2 cellular contexts compared by ENCODE assay signal in the genomic region with DNA sequence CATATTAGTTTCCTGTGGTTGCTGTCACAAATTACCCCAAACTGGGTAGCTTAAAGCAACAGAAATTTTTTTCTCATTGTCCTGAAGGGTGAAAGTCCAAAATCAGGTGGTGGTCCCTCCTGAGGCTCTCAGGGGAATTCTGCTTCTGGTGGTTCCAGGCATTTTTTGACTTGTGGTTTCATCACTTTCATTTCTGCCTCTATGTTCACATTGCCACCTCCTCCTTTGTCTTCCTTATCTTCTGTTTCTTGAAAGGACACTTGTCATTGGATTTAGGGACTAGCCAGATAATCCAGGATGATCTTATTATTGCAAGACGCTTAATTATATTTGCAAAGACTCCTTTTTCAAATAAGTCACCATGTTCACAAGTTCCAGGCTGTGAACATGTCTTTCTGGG.
TF ChIP-seq lines count a peak whose summit lies in the region.

No MANE protein-coding gene starts in this region.

TF ChIP-seq in HEK293, 187 proteins besides CTCF, POLR2A, EP300 and RAD21 (continued from another document):
- TF ChIP-seq, protein P1, sequence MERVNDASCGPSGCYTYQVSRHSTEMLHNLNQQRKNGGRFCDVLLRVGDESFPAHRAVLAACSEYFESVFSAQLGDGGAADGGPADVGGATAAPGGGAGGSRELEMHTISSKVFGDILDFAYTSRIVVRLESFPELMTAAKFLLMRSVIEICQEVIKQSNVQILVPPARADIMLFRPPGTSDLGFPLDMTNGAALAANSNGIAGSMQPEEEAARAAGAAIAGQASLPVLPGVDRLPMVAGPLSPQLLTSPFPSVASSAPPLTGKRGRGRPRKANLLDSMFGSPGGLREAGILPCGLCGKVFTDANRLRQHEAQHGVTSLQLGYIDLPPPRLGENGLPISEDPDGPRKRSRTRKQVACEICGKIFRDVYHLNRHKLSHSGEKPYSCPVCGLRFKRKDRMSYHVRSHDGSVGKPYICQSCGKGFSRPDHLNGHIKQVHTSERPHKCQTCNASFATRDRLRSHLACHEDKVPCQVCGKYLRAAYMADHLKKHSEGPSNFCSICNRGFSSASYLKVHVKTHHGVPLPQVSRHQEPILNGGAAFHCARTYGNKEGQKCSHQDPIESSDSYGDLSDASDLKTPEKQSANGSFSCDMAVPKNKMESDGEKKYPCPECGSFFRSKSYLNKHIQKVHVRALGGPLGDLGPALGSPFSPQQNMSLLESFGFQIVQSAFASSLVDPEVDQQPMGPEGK (tag by site-specific recombination; IDR thresholded peaks at IDR 0.05), result no peak
- no peak for TF ChIP-seq ZNF521 (tag by site-specific recombination; IDR thresholded peaks at IDR 0.05)
- TF ChIP-seq, protein P2, sequence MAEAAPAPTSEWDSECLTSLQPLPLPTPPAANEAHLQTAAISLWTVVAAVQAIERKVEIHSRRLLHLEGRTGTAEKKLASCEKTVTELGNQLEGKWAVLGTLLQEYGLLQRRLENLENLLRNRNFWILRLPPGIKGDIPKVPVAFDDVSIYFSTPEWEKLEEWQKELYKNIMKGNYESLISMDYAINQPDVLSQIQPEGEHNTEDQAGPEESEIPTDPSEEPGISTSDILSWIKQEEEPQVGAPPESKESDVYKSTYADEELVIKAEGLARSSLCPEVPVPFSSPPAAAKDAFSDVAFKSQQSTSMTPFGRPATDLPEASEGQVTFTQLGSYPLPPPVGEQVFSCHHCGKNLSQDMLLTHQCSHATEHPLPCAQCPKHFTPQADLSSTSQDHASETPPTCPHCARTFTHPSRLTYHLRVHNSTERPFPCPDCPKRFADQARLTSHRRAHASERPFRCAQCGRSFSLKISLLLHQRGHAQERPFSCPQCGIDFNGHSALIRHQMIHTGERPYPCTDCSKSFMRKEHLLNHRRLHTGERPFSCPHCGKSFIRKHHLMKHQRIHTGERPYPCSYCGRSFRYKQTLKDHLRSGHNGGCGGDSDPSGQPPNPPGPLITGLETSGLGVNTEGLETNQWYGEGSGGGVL (tag by site-specific recombination; IDR thresholded peaks at IDR 0.05), result no peak

TF ChIP-seq in GM12878, 131 proteins besides CTCF, POLR2A, EP300 and RAD21 (continued from another document):
- TF ChIP-seq, protein P3, sequence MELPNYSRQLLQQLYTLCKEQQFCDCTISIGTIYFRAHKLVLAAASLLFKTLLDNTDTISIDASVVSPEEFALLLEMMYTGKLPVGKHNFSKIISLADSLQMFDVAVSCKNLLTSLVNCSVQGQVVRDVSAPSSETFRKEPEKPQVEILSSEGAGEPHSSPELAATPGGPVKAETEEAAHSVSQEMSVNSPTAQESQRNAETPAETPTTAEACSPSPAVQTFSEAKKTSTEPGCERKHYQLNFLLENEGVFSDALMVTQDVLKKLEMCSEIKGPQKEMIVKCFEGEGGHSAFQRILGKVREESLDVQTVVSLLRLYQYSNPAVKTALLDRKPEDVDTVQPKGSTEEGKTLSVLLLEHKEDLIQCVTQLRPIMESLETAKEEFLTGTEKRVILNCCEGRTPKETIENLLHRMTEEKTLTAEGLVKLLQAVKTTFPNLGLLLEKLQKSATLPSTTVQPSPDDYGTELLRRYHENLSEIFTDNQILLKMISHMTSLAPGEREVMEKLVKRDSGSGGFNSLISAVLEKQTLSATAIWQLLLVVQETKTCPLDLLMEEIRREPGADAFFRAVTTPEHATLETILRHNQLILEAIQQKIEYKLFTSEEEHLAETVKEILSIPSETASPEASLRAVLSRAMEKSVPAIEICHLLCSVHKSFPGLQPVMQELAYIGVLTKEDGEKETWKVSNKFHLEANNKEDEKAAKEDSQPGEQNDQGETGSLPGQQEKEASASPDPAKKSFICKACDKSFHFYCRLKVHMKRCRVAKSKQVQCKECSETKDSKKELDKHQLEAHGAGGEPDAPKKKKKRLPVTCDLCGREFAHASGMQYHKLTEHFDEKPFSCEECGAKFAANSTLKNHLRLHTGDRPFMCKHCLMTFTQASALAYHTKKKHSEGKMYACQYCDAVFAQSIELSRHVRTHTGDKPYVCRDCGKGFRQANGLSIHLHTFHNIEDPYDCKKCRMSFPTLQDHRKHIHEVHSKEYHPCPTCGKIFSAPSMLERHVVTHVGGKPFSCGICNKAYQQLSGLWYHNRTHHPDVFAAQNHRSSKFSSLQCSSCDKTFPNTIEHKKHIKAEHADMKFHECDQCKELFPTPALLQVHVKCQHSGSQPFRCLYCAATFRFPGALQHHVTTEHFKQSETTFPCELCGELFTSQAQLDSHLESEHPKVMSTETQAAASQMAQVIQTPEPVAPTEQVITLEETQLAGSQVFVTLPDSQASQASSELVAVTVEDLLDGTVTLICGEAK (IDR thresholded peaks at IDR 0.05; ENCODE audit: borderline replicate concordance), result no peak
- TF ChIP-seq, protein P4, sequence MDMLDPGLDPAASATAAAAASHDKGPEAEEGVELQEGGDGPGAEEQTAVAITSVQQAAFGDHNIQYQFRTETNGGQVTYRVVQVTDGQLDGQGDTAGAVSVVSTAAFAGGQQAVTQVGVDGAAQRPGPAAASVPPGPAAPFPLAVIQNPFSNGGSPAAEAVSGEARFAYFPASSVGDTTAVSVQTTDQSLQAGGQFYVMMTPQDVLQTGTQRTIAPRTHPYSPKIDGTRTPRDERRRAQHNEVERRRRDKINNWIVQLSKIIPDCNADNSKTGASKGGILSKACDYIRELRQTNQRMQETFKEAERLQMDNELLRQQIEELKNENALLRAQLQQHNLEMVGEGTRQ (IDR thresholded peaks at IDR 0.05; ENCODE audit: borderline replicate concordance, low read depth, low read length), result no peak
- no peak for TF ChIP-seq POU2F2 (IDR thresholded peaks at IDR 0.05; ENCODE audit: borderline replicate concordance, low read depth, low read length)
- no peak for TF ChIP-seq POLR2AphosphoS2 (IDR thresholded peaks at IDR 0.05; ENCODE audit: low read depth, low read length)
- TF ChIP-seq, protein P5, sequence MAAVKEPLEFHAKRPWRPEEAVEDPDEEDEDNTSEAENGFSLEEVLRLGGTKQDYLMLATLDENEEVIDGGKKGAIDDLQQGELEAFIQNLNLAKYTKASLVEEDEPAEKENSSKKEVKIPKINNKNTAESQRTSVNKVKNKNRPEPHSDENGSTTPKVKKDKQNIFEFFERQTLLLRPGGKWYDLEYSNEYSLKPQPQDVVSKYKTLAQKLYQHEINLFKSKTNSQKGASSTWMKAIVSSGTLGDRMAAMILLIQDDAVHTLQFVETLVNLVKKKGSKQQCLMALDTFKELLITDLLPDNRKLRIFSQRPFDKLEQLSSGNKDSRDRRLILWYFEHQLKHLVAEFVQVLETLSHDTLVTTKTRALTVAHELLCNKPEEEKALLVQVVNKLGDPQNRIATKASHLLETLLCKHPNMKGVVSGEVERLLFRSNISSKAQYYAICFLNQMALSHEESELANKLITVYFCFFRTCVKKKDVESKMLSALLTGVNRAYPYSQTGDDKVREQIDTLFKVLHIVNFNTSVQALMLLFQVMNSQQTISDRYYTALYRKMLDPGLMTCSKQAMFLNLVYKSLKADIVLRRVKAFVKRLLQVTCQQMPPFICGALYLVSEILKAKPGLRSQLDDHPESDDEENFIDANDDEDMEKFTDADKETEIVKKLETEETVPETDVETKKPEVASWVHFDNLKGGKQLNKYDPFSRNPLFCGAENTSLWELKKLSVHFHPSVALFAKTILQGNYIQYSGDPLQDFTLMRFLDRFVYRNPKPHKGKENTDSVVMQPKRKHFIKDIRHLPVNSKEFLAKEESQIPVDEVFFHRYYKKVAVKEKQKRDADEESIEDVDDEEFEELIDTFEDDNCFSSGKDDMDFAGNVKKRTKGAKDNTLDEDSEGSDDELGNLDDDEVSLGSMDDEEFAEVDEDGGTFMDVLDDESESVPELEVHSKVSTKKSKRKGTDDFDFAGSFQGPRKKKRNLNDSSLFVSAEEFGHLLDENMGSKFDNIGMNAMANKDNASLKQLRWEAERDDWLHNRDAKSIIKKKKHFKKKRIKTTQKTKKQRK (IDR thresholded peaks at IDR 0.05; ENCODE audit: low read depth, low read length), result no peak
- no peak for TF ChIP-seq MYB (IDR thresholded peaks at IDR 0.05; ENCODE audit: borderline replicate concordance, low read depth, low read length)
- peak; percentile 83 for TF ChIP-seq MEF2B (IDR thresholded peaks at IDR 0.05; ENCODE audit: partially characterized antibody, poor library complexity, severe bottlenecking)
- peak; percentile 30 to 35; a peak in 2 of 4 replicates for TF ChIP-seq IKZF2 (IDR thresholded peaks at IDR 0.05)
